2 cellular contexts compared by ENCODE assay signal in the genomic region with DNA sequence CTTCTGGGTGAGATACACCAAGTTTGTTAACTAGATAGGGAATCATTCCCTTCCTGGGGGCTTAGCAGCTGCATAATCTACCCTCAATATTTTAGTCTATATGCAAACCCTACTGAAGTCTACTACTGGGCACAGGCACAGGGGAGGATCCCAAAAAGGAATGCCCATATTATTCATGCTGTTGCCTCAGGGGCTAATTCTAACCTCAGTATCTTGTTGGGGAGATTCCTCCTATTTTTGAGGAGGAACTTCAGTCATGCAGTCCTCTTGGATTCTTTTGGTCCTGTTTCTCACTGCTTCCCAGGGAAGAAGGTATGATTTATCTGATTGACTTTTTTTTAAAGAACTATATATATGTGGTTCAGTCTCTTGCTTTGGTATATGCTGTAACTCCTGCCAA.
TF ChIP-seq lines count a peak whose summit lies in the region.

No MANE protein-coding gene starts in this region.

TF ChIP-seq in IMR-90, 13 proteins besides CTCF, POLR2A, EP300 and RAD21 (continued from another document):
- TF ChIP-seq, protein P1, sequence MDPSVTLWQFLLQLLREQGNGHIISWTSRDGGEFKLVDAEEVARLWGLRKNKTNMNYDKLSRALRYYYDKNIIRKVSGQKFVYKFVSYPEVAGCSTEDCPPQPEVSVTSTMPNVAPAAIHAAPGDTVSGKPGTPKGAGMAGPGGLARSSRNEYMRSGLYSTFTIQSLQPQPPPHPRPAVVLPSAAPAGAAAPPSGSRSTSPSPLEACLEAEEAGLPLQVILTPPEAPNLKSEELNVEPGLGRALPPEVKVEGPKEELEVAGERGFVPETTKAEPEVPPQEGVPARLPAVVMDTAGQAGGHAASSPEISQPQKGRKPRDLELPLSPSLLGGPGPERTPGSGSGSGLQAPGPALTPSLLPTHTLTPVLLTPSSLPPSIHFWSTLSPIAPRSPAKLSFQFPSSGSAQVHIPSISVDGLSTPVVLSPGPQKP (IDR thresholded peaks at IDR 0.05; ENCODE audit: borderline replicate concordance, low read depth, low read length), result no peak
- TF ChIP-seq, protein P2, sequence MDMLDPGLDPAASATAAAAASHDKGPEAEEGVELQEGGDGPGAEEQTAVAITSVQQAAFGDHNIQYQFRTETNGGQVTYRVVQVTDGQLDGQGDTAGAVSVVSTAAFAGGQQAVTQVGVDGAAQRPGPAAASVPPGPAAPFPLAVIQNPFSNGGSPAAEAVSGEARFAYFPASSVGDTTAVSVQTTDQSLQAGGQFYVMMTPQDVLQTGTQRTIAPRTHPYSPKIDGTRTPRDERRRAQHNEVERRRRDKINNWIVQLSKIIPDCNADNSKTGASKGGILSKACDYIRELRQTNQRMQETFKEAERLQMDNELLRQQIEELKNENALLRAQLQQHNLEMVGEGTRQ (IDR thresholded peaks at IDR 0.05; ENCODE audit: low read depth, low read length), result no peak
- no peak for TF ChIP-seq NFE2L2 (IDR thresholded peaks at IDR 0.05; ENCODE audit: low read depth, low read length)

TF ChIP-seq in WTC11, 78 proteins besides CTCF, POLR2A, EP300 and RAD21 (continued from another document):
- TF ChIP-seq, protein P3, sequence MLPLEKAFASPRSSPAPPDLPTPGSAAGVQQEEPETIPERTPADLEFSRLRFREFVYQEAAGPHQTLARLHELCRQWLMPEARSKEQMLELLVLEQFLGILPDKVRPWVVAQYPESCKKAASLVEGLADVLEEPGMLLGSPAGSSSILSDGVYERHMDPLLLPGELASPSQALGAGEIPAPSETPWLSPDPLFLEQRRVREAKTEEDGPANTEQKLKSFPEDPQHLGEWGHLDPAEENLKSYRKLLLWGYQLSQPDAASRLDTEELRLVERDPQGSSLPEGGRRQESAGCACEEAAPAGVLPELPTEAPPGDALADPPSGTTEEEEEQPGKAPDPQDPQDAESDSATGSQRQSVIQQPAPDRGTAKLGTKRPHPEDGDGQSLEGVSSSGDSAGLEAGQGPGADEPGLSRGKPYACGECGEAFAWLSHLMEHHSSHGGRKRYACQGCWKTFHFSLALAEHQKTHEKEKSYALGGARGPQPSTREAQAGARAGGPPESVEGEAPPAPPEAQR (CRISPR knock-in tag; IDR thresholded peaks at IDR 0.05), result no peak
- TF ChIP-seq, protein P4, sequence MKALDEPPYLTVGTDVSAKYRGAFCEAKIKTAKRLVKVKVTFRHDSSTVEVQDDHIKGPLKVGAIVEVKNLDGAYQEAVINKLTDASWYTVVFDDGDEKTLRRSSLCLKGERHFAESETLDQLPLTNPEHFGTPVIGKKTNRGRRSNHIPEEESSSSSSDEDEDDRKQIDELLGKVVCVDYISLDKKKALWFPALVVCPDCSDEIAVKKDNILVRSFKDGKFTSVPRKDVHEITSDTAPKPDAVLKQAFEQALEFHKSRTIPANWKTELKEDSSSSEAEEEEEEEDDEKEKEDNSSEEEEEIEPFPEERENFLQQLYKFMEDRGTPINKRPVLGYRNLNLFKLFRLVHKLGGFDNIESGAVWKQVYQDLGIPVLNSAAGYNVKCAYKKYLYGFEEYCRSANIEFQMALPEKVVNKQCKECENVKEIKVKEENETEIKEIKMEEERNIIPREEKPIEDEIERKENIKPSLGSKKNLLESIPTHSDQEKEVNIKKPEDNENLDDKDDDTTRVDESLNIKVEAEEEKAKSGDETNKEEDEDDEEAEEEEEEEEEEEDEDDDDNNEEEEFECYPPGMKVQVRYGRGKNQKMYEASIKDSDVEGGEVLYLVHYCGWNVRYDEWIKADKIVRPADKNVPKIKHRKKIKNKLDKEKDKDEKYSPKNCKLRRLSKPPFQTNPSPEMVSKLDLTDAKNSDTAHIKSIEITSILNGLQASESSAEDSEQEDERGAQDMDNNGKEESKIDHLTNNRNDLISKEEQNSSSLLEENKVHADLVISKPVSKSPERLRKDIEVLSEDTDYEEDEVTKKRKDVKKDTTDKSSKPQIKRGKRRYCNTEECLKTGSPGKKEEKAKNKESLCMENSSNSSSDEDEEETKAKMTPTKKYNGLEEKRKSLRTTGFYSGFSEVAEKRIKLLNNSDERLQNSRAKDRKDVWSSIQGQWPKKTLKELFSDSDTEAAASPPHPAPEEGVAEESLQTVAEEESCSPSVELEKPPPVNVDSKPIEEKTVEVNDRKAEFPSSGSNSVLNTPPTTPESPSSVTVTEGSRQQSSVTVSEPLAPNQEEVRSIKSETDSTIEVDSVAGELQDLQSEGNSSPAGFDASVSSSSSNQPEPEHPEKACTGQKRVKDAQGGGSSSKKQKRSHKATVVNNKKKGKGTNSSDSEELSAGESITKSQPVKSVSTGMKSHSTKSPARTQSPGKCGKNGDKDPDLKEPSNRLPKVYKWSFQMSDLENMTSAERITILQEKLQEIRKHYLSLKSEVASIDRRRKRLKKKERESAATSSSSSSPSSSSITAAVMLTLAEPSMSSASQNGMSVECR (CRISPR knock-in tag; IDR thresholded peaks at IDR 0.05; ENCODE audit: borderline replicate concordance), result no peak
- TF ChIP-seq SMAD3 (CRISPR knock-in tag; IDR thresholded peaks at IDR 0.05; ENCODE audit: borderline replicate concordance) (no peak), NFE2L1 (CRISPR knock-in tag; IDR thresholded peaks at IDR 0.05) (no peak), PRRX2 (CRISPR knock-in tag; IDR thresholded peaks at IDR 0.05) (no peak)
- TF ChIP-seq, protein P5, sequence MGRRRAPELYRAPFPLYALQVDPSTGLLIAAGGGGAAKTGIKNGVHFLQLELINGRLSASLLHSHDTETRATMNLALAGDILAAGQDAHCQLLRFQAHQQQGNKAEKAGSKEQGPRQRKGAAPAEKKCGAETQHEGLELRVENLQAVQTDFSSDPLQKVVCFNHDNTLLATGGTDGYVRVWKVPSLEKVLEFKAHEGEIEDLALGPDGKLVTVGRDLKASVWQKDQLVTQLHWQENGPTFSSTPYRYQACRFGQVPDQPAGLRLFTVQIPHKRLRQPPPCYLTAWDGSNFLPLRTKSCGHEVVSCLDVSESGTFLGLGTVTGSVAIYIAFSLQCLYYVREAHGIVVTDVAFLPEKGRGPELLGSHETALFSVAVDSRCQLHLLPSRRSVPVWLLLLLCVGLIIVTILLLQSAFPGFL (CRISPR knock-in tag; IDR thresholded peaks at IDR 0.05; ENCODE audit: borderline replicate concordance), result no peak
- TF ChIP-seq, protein P6, sequence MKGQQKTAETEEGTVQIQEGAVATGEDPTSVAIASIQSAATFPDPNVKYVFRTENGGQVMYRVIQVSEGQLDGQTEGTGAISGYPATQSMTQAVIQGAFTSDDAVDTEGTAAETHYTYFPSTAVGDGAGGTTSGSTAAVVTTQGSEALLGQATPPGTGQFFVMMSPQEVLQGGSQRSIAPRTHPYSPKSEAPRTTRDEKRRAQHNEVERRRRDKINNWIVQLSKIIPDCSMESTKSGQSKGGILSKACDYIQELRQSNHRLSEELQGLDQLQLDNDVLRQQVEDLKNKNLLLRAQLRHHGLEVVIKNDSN (CRISPR knock-in tag; IDR thresholded peaks at IDR 0.05), result no peak
